Comparison of ENCODE assay signal across 12 cellular contexts in genomic region chr1:196877964-196878363, GRCh38. TPM values are rescaled to one million over a fixed set of nuclear protein-coding genes. Genes with fewer than 3 reads are reported as not detected.
DNase-seq lines count a peak whose midpoint lies in the region; ATAC-seq and TF ChIP-seq lines count a peak whose summit lies in the region.
"Had no signal": no experiment of that assay in that cellular context is flagged by ENCODE, and none has a peak within 500 bp of the region (broad histone marks: within the 10 kb centered on the region; RNA-seq: fewer than 3 reads in every experiment).

No MANE protein-coding gene starts in this region.

- no peaks in the 10 kb centered on the region for H3K36me3 ChIP-seq in breast epithelium
- H3K36me3 ChIP-seq in upper lobe of left lung: no peaks in the 10 kb centered on the region
- H3K36me3 ChIP-seq: uterus had no signal

- 8 to 16% methylated on average over 19 to 29 of the region's 29 CpGs for WGBS in upper lobe of left lung, 2 donors

- H3K9me3 ChIP-seq in breast epithelium (no peaks in the 10 kb centered on the region), upper lobe of left lung (no peaks in the 10 kb centered on the region)
- H3K9me3 ChIP-seq: uterus had no signal

- TF ChIP-seq CTCF in breast epithelium (IDR thresholded peaks at IDR 0.05) (no peak), upper lobe of left lung (IDR thresholded peaks at IDR 0.05) (no peak)

- H3K4me3 ChIP-seq in breast epithelium: peak overlapping the region in 1 of 3 donors; percentile 35
- H3K4me3 ChIP-seq in upper lobe of left lung: peak overlapping the region in 2 of 4 donors; percentile 16 to 19
- H3K4me3 ChIP-seq: PC-9, uterus had no signal

- intact Hi-C loops in breast epithelium (cut with DNase I; ENCODE audit: low total_unique reads): no loop called here

- TF ChIP-seq POLR2A in breast epithelium (IDR thresholded peaks at IDR 0.05) (no peak), upper lobe of left lung (IDR thresholded peaks at IDR 0.05) (no peak)

- peak; percentile 98 for ATAC-seq in left lobe of liver
- peak; percentile 34 to 42 for ATAC-seq in upper lobe of left lung (ENCODE audit: low FRiP score in 2 of 2)
- ATAC-seq: activated CD4-positive, CD25-positive, alpha-beta regulatory T cell treated with anti-CD3 and anti-CD28 coated beads, Interleukin-2, amount 50 U/mL, for 24 hours had no signal

- H3K4me1 ChIP-seq in breast epithelium (no peaks in the 10 kb centered on the region), upper lobe of left lung (peaks cover 0 to 7% (median 2%) of the 10 kb centered on the region in 4 donors)
- H3K4me1 ChIP-seq: uterus had no signal

- in situ Hi-C loops in T47D (cut with HindIII; ENCODE audit: low pct_unique_long_range_greater_than_20kb, low sequenced_read_pairs): no loop called here

- DNase-seq in T47D (ENCODE audit: low read depth in 1 of 2, low spot score in 1 of 2) (peak; percentile 36 to 60), breast epithelium (ENCODE audit: low spot score in 2 of 2) (no peak), ecto neural progenitor cell (ENCODE audit: low spot score) (peak; percentile 66), left lobe of liver (ENCODE audit: low spot score) (peak; percentile 62), upper lobe of left lung (peak in 1 of 2 donors; percentile 84)
- no peak for DNase-seq in stimulated activated naive CD4-positive, alpha-beta T cell (lab: John Stamatoyannopoulos, UW)
- no peak for DNase-seq in activated T-cell treated with anti-CD3 and anti-CD28 coated beads, Interleukin-2, amount 50 U/mL, for 48 hours
- DNase-seq in activated CD4-positive, alpha-beta T cell treated with anti-CD3 and anti-CD28 coated beads for 48 hours: no peak
- DNase-seq: naive B cell, PC-9, uterus had no signal

- H3K27ac ChIP-seq in breast epithelium: no peak overlapping the region
- no peak overlapping the region for H3K27ac ChIP-seq in upper lobe of left lung
- H3K27ac ChIP-seq: PC-9, uterus had no signal

- TF ChIP-seq EP300 in upper lobe of left lung (IDR thresholded peaks at IDR 0.05): no peak

- H3K27me3 ChIP-seq in breast epithelium: no peaks in the 10 kb centered on the region
- H3K27me3 ChIP-seq in upper lobe of left lung: no peaks in the 10 kb centered on the region
- H3K27me3 ChIP-seq: uterus had no signal

RNA-seq across cellular contexts. Expression of gene CFHR4, which starts 9.9 kb away (rescaled TPM):
- total RNA-seq in breast epithelium (not detected), left lobe of liver (97.9 TPM), upper lobe of left lung (not detected)
- total RNA-seq: PC-9 had no signal

RNA-seq across cellular contexts. Expression of gene CFHR1, which starts 58.4 kb away (rescaled TPM):
- not detected for total RNA-seq in breast epithelium
- 675 TPM for total RNA-seq in left lobe of liver
- 1 to 10 TPM in 1 of 6 donors, under 1 TPM in 1, not detected in 4; 0.81 to 1.0 TPM for total RNA-seq in upper lobe of left lung

Comparison
In these comparisons a context has a peak if more than half of its experiments do, and no peak if none do; other contexts are left out.
1. DNase-seq: peak in T47D (2 of 2), ecto neural progenitor cell (single experiment) and left lobe of liver (single experiment); none in breast epithelium (0 of 2), stimulated activated naive CD4-positive, alpha-beta T cell (0 of 6), activated T-cell treated with anti-CD3 and anti-CD28 coated beads, Interleukin-2, amount 50 U/mL, for 48 hours (0 of 2) and activated CD4-positive, alpha-beta T cell treated with anti-CD3 and anti-CD28 coated beads for 48 hours (single experiment).
2. RNA of gene CFHR4, which starts 9.9 kb away (total RNA-seq): 97.9 TPM in left lobe of liver (single experiment); not detected in breast epithelium and not detected in upper lobe of left lung; every median in the first group is over 10 times any median in the second.
3. RNA of gene CFHR1, which starts 58.4 kb away (total RNA-seq): 675 TPM in left lobe of liver (single experiment); 0.81 to 1.0 TPM in upper lobe of left lung and not detected in breast epithelium; every median in the first group is over 100 times any median in the second.